8 cellular contexts compared by ENCODE assay signal in the genomic region with DNA sequence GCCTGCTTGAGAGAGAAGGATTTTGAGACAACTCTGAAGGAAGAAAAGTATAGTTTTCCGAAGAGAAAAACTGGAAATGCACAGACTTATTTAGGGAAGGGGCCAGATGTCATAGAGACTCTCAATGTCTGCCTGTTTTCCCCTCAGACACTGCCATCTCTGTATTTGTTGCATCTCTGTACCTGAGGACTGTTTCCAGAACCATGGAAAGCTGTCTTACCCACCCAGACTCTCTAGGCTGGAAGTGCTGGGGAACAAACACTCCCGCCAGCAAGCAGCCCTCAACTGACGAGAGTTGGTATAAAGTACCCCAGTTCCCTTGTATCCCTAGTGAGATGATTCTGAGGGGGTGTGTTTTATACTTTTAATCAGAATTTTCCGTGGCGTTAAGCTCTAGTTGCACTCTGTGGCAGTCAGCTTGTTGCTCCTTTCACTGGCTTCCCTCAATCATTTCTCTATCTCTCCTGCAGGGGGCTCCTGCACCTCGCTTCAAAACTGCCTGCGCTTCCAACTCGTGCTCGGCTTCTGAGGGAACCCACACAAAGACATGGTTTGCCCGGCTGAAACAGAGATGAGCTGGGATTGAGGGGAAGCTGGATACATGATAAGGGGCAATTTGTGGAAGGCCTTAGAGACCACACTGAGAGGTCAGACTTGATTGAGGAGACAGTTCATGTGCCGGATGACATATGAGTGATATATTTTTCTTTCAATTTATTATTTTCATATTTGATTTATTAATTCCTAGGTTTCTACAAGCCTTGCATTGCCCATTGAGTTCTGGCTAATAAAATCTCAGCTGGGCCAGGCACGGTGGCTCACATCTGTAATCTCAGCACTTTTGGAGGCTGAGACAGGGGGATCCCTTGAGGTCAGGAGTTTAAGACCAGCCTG.
DNase-seq lines count a peak whose midpoint lies in the region; ATAC-seq and TF ChIP-seq lines count a peak whose summit lies in the region.

No MANE protein-coding gene starts in this region.

- peak overlapping the region; percentile 19 for H3K4me3 Mint-ChIP-seq in nephron progenitor cell

- ATAC-seq in GM18907 (IDR thresholded peaks at IDR 0.05; ENCODE audit: unreplicated experiment), result no peak

- DNase-seq in DMS 273 (lab: John Stamatoyannopoulos, UW; ENCODE audit: unreplicated experiment) (peak; percentile 85), KBM-7 (peak; percentile 81), OCI-M1 (lab: John Stamatoyannopoulos, UW) (peak; percentile 97), activated T-cell treated with anti-CD3 and anti-CD28 coated beads for 48 hours (ENCODE audit: low read depth) (peak; percentile 25), fibroblast of gingiva (ENCODE audit: low read depth) (peak; percentile 59), nephron progenitor cell (peak; percentile 67)
- DNase-seq in stimulated activated naive CD4-positive, alpha-beta T cell treated with Interleukin-2 at 50 U/mL for 16 hours (lab: John Stamatoyannopoulos, UW), result peak; percentile 24

- TF ChIP-seq CTCF in nephron progenitor cell (IDR thresholded peaks at IDR 0.05), result peak; percentile 81

- H3K9me3 Mint-ChIP-seq in nephron progenitor cell, result no peaks in the 10 kb centered on the region

- H3K27me3 Mint-ChIP-seq in nephron progenitor cell (ENCODE audit: low read depth, poor library complexity), result peaks cover 37% of the 10 kb centered on the region

- H3K36me3 Mint-ChIP-seq in nephron progenitor cell (ENCODE audit: low read depth), result no peaks in the 10 kb centered on the region

- peaks cover 11% of the 10 kb centered on the region for H3K4me1 Mint-ChIP-seq in nephron progenitor cell

- in situ Hi-C loops in KBM-7 (cut with MboI; ENCODE audit: low pct_unique_long_range_greater_than_20kb, low sequenced_read_pairs), result no loop called here

- H3K27ac Mint-ChIP-seq in nephron progenitor cell, result no peak overlapping the region

Comparison
In these comparisons a context has a peak if more than half of its experiments do, and no peak if none do; other contexts are left out.
1. DNase-seq: peak in every context shown above with its lines; median percentile 97 in OCI-M1; 85 in DMS 273; 81 in KBM-7; 67 in nephron progenitor cell; 59 in fibroblast of gingiva; 25 in activated T-cell treated with anti-CD3 and anti-CD28 coated beads for 48 hours; 24 in stimulated activated naive CD4-positive, alpha-beta T cell treated with Interleukin-2 at 50 U/mL for 16 hours.